In the genomic region with DNA sequence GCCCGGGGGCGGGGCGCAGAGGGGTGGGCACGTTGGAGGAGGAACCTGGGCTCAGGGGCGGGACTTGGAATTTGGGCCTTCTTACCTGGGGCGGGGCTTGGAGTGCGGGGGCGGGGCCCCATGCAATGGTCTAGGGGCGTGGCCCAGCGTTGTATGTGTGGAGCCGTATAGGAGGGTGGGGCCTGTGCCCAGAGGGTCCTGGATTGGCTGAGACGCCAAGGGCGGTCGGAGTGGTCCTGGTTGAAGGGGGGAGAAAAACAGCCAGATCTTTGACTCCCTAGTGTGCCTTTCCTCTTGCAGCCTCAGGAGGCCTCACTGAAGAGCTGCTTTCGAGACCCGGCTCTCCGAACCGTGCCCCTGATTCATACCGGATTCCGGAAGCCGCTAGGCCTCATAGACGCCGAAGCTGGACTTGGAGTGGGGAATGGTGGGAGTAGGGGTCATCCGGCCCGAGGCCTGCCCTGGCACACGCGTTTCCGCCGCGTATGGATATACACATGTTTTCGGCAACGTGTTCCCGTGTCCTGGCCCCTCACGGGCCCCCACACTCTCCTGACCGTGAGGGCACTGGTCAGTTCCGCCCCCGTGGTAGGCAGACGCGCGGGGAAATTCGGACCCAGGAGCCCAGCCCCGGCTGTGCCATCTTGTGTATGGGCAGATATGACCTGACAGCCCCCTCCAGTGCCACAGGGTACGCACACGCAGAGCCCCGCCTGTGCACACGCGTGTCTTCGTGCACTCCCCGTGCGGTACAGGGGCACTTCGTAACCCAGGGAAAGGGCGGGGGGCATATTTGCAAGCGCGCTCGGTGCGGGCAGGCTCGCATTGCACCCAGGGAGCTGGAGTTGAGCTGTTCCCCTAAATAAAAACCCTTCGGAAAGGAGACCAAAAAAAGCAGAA, we compare ENCODE assay signal across 1 cellular context.
TF ChIP-seq lines count a peak whose summit lies in the region.

No MANE protein-coding gene starts in this region.

TF ChIP-seq in SK-N-SH, 30 proteins besides CTCF, POLR2A, EP300 and RAD21 (continued from another document):
- TF ChIP-seq, protein P1, sequence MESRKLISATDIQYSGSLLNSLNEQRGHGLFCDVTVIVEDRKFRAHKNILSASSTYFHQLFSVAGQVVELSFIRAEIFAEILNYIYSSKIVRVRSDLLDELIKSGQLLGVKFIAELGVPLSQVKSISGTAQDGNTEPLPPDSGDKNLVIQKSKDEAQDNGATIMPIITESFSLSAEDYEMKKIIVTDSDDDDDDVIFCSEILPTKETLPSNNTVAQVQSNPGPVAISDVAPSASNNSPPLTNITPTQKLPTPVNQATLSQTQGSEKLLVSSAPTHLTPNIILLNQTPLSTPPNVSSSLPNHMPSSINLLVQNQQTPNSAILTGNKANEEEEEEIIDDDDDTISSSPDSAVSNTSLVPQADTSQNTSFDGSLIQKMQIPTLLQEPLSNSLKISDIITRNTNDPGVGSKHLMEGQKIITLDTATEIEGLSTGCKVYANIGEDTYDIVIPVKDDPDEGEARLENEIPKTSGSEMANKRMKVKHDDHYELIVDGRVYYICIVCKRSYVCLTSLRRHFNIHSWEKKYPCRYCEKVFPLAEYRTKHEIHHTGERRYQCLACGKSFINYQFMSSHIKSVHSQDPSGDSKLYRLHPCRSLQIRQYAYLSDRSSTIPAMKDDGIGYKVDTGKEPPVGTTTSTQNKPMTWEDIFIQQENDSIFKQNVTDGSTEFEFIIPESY (IDR thresholded peaks at IDR 0.05; ENCODE audit: borderline replicate concordance, low read depth): no peak
- TF ChIP-seq TAF1 (IDR thresholded peaks at IDR 0.05; ENCODE audit: borderline replicate concordance, low read depth, low read length) (peak; percentile 91), TEAD4 (IDR thresholded peaks at IDR 0.05; ENCODE audit: borderline replicate concordance, insufficient read depth) (0 out of 2 replicates have a peak, but pooled peaks have one; percentile 5), YY1 (IDR thresholded peaks at IDR 0.05; ENCODE audit: low read depth) (peak; percentile 67), SIN3A (IDR thresholded peaks at IDR 0.05; ENCODE audit: borderline replicate concordance, low read depth, low read length) (peak; percentile 48; the same call in 1 of the 2 replicates), MXI1 (IDR thresholded peaks at IDR 0.05; ENCODE audit: low read depth, low read length) (no peak), GABPA (IDR thresholded peaks at IDR 0.05; ENCODE audit: low read depth) (peak; percentile 60), ELF1 (IDR thresholded peaks at IDR 0.05) (peak; percentile 49; the same call in 1 of the 2 replicates), TCF12 (IDR thresholded peaks at IDR 0.05) (no peak)
- TF ChIP-seq, protein P2, sequence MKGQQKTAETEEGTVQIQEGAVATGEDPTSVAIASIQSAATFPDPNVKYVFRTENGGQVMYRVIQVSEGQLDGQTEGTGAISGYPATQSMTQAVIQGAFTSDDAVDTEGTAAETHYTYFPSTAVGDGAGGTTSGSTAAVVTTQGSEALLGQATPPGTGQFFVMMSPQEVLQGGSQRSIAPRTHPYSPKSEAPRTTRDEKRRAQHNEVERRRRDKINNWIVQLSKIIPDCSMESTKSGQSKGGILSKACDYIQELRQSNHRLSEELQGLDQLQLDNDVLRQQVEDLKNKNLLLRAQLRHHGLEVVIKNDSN (IDR thresholded peaks at IDR 0.05; ENCODE audit: borderline replicate concordance, low read depth): no peak
- TF ChIP-seq, protein P3, sequence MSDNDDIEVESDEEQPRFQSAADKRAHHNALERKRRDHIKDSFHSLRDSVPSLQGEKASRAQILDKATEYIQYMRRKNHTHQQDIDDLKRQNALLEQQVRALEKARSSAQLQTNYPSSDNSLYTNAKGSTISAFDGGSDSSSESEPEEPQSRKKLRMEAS (IDR thresholded peaks at IDR 0.05; ENCODE audit: low read depth): peak; percentile 43; the same call in 1 of the 2 replicates
- TF ChIP-seq, protein P4, sequence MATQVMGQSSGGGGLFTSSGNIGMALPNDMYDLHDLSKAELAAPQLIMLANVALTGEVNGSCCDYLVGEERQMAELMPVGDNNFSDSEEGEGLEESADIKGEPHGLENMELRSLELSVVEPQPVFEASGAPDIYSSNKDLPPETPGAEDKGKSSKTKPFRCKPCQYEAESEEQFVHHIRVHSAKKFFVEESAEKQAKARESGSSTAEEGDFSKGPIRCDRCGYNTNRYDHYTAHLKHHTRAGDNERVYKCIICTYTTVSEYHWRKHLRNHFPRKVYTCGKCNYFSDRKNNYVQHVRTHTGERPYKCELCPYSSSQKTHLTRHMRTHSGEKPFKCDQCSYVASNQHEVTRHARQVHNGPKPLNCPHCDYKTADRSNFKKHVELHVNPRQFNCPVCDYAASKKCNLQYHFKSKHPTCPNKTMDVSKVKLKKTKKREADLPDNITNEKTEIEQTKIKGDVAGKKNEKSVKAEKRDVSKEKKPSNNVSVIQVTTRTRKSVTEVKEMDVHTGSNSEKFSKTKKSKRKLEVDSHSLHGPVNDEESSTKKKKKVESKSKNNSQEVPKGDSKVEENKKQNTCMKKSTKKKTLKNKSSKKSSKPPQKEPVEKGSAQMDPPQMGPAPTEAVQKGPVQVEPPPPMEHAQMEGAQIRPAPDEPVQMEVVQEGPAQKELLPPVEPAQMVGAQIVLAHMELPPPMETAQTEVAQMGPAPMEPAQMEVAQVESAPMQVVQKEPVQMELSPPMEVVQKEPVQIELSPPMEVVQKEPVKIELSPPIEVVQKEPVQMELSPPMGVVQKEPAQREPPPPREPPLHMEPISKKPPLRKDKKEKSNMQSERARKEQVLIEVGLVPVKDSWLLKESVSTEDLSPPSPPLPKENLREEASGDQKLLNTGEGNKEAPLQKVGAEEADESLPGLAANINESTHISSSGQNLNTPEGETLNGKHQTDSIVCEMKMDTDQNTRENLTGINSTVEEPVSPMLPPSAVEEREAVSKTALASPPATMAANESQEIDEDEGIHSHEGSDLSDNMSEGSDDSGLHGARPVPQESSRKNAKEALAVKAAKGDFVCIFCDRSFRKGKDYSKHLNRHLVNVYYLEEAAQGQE (IDR thresholded peaks at IDR 0.05; ENCODE audit: low read depth, low read length): 0 out of 2 replicates have a peak, but pooled peaks have one; percentile 14
